Comparison of ENCODE assay signal across 1 cellular context in genomic region chr12:98490491-98491453, GRCh38.
TF ChIP-seq lines count a peak whose summit lies in the region.

No MANE protein-coding gene starts in this region.

TF ChIP-seq in HepG2, 621 proteins besides CTCF, POLR2A, EP300 and RAD21 (continued from another document and continues in another):
- TF ChIP-seq UBTF (CRISPR knock-in tag; IDR thresholded peaks at IDR 0.05) (0 out of 2 replicates have a peak, but pooled peaks have one; percentile 7), GPBP1L1 (CRISPR knock-in tag; IDR thresholded peaks at IDR 0.05) (no peak), NFKB2 (CRISPR knock-in tag; IDR thresholded peaks at IDR 0.05; ENCODE audit: borderline replicate concordance) (no peak), THAP9 (CRISPR knock-in tag; IDR thresholded peaks at IDR 0.05; ENCODE audit: borderline replicate concordance) (no peak), ZSCAN29 (CRISPR knock-in tag; conservative IDR thresholded peaks at IDR 0.05) (no peak), ZNF83 (CRISPR knock-in tag; IDR thresholded peaks at IDR 0.05; ENCODE audit: borderline replicate concordance) (no peak), ZNF557 (CRISPR knock-in tag; IDR thresholded peaks at IDR 0.05) (no peak), YEATS4 (CRISPR knock-in tag; IDR thresholded peaks at IDR 0.05; ENCODE audit: borderline replicate concordance) (peak; percentile 77; the same call in 1 of the 2 replicates), PHF21A (CRISPR knock-in tag; IDR thresholded peaks at IDR 0.05) (peak; percentile 71; the same call in 1 of the 2 replicates), ZNF746 (CRISPR knock-in tag; IDR thresholded peaks at IDR 0.05) (no peak), XRCC5 (optimal IDR thresholded peaks at IDR 0.05; ENCODE audit: low read length) (peak; percentile 94), ZNF784 (CRISPR knock-in tag; IDR thresholded peaks at IDR 0.05; ENCODE audit: borderline replicate concordance) (no peak), ZNF597 (CRISPR knock-in tag; IDR thresholded peaks at IDR 0.05) (no peak), PLSCR1 (CRISPR knock-in tag; IDR thresholded peaks at IDR 0.05; ENCODE audit: borderline replicate concordance) (no peak), REXO4 (CRISPR knock-in tag; IDR thresholded peaks at IDR 0.05; ENCODE audit: borderline replicate concordance) (no peak), MXD1 (CRISPR knock-in tag; IDR thresholded peaks at IDR 0.05) (no peak), ZNF768 (CRISPR knock-in tag; IDR thresholded peaks at IDR 0.05) (no peak), RNF219 (CRISPR knock-in tag; IDR thresholded peaks at IDR 0.05) (no peak), TAF15 (IDR thresholded peaks at IDR 0.05; ENCODE audit: low read depth, low read length, poor library complexity, severe bottlenecking) (no peak), HHEX (CRISPR knock-in tag; IDR thresholded peaks at IDR 0.05) (no peak), BORCS8-MEF2B (CRISPR knock-in tag; IDR thresholded peaks at IDR 0.05) (no peak), CBX5 (CRISPR knock-in tag; IDR thresholded peaks at IDR 0.05; ENCODE audit: borderline replicate concordance) (peak; percentile 58; the same call in 1 of the 2 replicates), FIP1L1 (IDR thresholded peaks at IDR 0.05; ENCODE audit: borderline replicate concordance, insufficient read depth, low read depth, low read length) (no peak), ZKSCAN1 (IDR thresholded peaks at IDR 0.05; ENCODE audit: low read length) (peak; percentile 35; the same call in 1 of the 2 replicates), ZNF574 (CRISPR knock-in tag; IDR thresholded peaks at IDR 0.05) (peak; percentile 66), ZBED4 (CRISPR knock-in tag; IDR thresholded peaks at IDR 0.05; ENCODE audit: borderline replicate concordance) (no peak), SRSF1 (optimal IDR thresholded peaks at IDR 0.05; ENCODE audit: low read depth, low read length) (no peak), ARHGAP35 (CRISPR knock-in tag; IDR thresholded peaks at IDR 0.05; ENCODE audit: borderline replicate concordance) (no peak), MYNN (CRISPR knock-in tag; IDR thresholded peaks at IDR 0.05; ENCODE audit: low read depth) (no peak), ZNF253 (CRISPR knock-in tag; IDR thresholded peaks at IDR 0.05; ENCODE audit: borderline replicate concordance) (no peak), ZNF580 (CRISPR knock-in tag; IDR thresholded peaks at IDR 0.05; ENCODE audit: borderline replicate concordance, low read depth) (peak; percentile 73; the same call in 1 of the 2 replicates), ZNF530 (CRISPR knock-in tag; IDR thresholded peaks at IDR 0.05; ENCODE audit: low read depth) (no peak), THRA (CRISPR knock-in tag; IDR thresholded peaks at IDR 0.05; ENCODE audit: borderline replicate concordance) (0 out of 2 replicates have a peak, but pooled peaks have one; percentile 23)
